16 cellular contexts compared by ENCODE assay signal in the genomic region with DNA sequence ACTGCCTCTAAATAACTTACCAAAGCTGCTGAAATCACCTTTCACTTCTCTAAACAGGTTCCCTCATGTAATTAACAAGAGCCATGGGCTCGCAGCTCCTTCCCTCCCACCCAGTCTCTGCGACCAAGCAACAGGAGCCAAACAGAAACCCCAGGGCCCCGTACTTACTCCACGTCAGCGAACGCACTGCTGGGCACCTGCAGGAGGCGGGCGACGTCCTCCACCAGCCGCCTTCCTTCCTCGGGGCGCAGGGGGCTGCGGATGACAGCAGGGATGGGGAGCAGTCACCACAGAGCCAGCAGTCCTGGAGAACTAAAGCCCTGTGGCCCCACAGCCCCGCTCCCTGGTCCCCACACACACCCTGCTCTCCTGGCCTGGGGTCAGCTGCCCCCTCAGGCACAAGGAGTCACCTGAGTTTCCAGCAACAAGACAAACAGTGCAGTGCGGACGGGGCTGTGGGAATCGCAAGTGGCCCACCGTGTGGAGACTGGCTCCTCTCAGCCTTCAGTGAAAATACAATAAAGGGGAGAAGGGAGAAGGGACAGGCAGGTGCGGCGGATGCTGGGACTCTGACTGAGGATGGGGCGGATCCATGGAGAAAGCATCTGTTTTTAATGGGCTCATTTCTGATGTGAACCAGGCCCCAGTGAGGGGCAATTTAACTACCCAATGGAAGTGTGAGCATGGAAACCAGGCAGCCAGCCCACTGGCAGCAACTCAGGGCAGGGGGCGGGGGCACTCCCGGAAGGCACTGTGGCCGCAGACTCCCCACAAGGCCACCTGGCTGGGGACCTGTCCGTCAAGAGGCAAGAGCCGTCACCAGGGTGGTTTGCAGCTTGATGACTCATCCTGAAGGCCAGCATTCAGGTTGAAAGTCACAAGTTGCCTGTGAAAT.
DNase-seq lines count a peak whose midpoint lies in the region; ATAC-seq, FAIRE-seq and TF ChIP-seq lines count a peak whose summit lies in the region.
"Had no signal": no experiment of that assay in that cellular context is flagged by ENCODE, and none has a peak within 500 bp of the region (broad histone marks: within the 10 kb centered on the region; RNA-seq: fewer than 3 reads in every experiment).

No MANE protein-coding gene starts in this region.

- no peak overlapping the region for H3K56ac ChIP-seq in H1 (replicated peaks; ENCODE audit: insufficient read length, low read depth, low read length)

- no peak overlapping the region for H2BK120ac ChIP-seq in H1 (replicated peaks; ENCODE audit: low read depth, low read length)

- no peak overlapping the region for H2BK12ac ChIP-seq in H1 (ENCODE audit: low read depth, low read length)

- TF ChIP-seq CTCF in H1 (IDR thresholded peaks at IDR 0.05; ENCODE audit: control extremely low read depth in 1 of 3, insufficient read depth in 1 of 3, low read depth in 1 of 3, low read length in 3 of 3), result no peak
- TF ChIP-seq CTCF in colonic mucosa (IDR thresholded peaks at IDR 0.05), result no peak

- no peak overlapping the region for H3K9ac ChIP-seq in H1 (replicated peaks in 1 of 4; ENCODE audit: extremely low read depth in 1 of 4, low read depth in 3 of 4, low read length in 3 of 4)
- no peak overlapping the region for H3K9ac ChIP-seq in colonic mucosa (ENCODE audit: low read depth in 2 of 2, low read length in 2 of 2)

- H3K4ac ChIP-seq in H1 (replicated peaks; ENCODE audit: insufficient read length, low read depth, low read length), result no peak overlapping the region

- H3K36me3 ChIP-seq in H1 (ENCODE audit: control insufficient read depth in 2 of 4, insufficient read depth in 4 of 4, low read length in 3 of 4) (no peaks in the 10 kb centered on the region), colonic mucosa (no peaks in the 10 kb centered on the region)
- H3K36me3 ChIP-seq: gastroesophageal sphincter, neutrophil had no signal

- H4K91ac ChIP-seq in H1 (replicated peaks; ENCODE audit: insufficient read length, low read length), result no peak overlapping the region

- no peaks in the 10 kb centered on the region for H3K79me1 ChIP-seq in H1 (ENCODE audit: low read depth, low read length)

- no peak overlapping the region for H4K5ac ChIP-seq in H1 (ENCODE audit: insufficient read length, low read depth, low read length)

- H2BK20ac ChIP-seq in H1 (ENCODE audit: low read length), result no peak overlapping the region

- no peaks in the 10 kb centered on the region for H3K79me2 ChIP-seq in H1 (ENCODE audit: control insufficient read depth in 1 of 2, insufficient read depth in 2 of 2, low read length in 2 of 2)

- CTCF ChIA-PET in H1 (lab: Charles Lee; ENCODE audit: partially characterized antibody), result no interaction called here

- intact Hi-C loops in colonic mucosa (cut with DNase I), result no loop called here

- no peak overlapping the region for H3K23ac ChIP-seq in H1 (ENCODE audit: insufficient read length)

- 67% methylated on average over 10 of the region's 26 CpGs; no CpG with 5 or more reads in 1 of the 2 experiments for WGBS in H1 (ENCODE audit: extremely low coverage in 1 of 2, insufficient coverage in 1 of 2, insufficient read length in 1 of 2, insufficient replicate concordance in 2 of 2, low coverage in 1 of 2, low lambda C conversion rate in 2 of 2, missing lambda C conversion rate in 1 of 2), 2 experiments

- no peak overlapping the region for H3K18ac ChIP-seq in H1 (ENCODE audit: extremely low read depth, low read length)

- no peak for TF ChIP-seq RAD21 in H1 (IDR thresholded peaks at IDR 0.05 in 1 of 2, conservative IDR thresholded peaks at IDR 0.05 in 1 of 2; ENCODE audit: low read depth in 2 of 2, low read length in 2 of 2)

- no peak overlapping the region for H3K4me2 ChIP-seq in H1 (ENCODE audit: insufficient read depth in 1 of 2, low read depth in 2 of 2, low read length in 2 of 2)

- no peak overlapping the region for H3K4me3 ChIP-seq in H1 (ENCODE audit: extremely low read depth in 1 of 4, insufficient read depth in 2 of 4, low read depth in 3 of 4, low read length in 4 of 4)
- H3K4me3 ChIP-seq in colonic mucosa, result no peak overlapping the region
- H3K4me3 ChIP-seq: gastroesophageal sphincter, SK-N-MC had no signal

- H3K23me2 ChIP-seq in H1 (ENCODE audit: low read depth, low read length), result no peaks in the 10 kb centered on the region; the same call in 1 of the 2 replicates

- H2AK5ac ChIP-seq in H1 (ENCODE audit: low read depth, low read length), result no peak overlapping the region

- no peak overlapping the region for H2BK5ac ChIP-seq in H1 (ENCODE audit: low read depth, low read length)

- H3K4me1 ChIP-seq in H1 (replicated peaks in 1 of 4; ENCODE audit: control insufficient read depth in 3 of 4, insufficient read depth in 4 of 4, low read length in 3 of 4) (peaks cover 0 to 3% (median 0%) of the 10 kb centered on the region in 4 experiments; a peak in 1 of 7 replicates), colonic mucosa (no peaks in the 10 kb centered on the region)
- H3K4me1 ChIP-seq: gastroesophageal sphincter had no signal

- H4K20me1 ChIP-seq in H1 (replicated peaks in 1 of 2; ENCODE audit: control insufficient read depth in 1 of 2, insufficient read depth in 2 of 2, low read length in 2 of 2), result no peaks in the 10 kb centered on the region

- POLR2A ChIA-PET in H1 (lab: Charles Lee; ENCODE audit: partially characterized antibody), result no interaction called here

- H3K27ac ChIP-seq in H1 (ENCODE audit: low read depth, low read length), result no peak overlapping the region
- H3K27ac ChIP-seq in colonic mucosa, result no peak overlapping the region
- H3K27ac ChIP-seq: gastroesophageal sphincter, neutrophil, SK-N-MC had no signal

- no peak overlapping the region for H2AFZ ChIP-seq in H1 (ENCODE audit: low read length)

- H3K14ac ChIP-seq in H1 (ENCODE audit: insufficient read length), result no peak overlapping the region

- H3K9me3 ChIP-seq in H1 (ENCODE audit: insufficient read depth in 2 of 2, low read depth in 1 of 2, low read length in 1 of 2), result peaks cover 24 to 77% of the 10 kb centered on the region in 2 experiments; a peak in 3 of 4 replicates
- H3K9me3 ChIP-seq in colonic mucosa, result no peaks in the 10 kb centered on the region

- DNase-seq in COR-L47 (lab: John Stamatoyannopoulos, UW), result peak; percentile 90
- peak; percentile 18 for DNase-seq in LoVo (ENCODE audit: low spot score)
- DNase-seq in NCI-H510A (lab: John Stamatoyannopoulos, UW), result peak; percentile 97
- DNase-seq in H1 (ENCODE audit: low read depth in 1 of 2, low spot score in 2 of 2), result peak in 1 of 2 experiments; percentile 45
- no peak for DNase-seq in colonic mucosa
- DNase-seq in kidney glomerular epithelial cell (lab: John Stamatoyannopoulos, UW), result no peak
- DNase-seq in EL, result no peak
- DNase-seq: activated effector memory CD4-positive, alpha-beta T cell treated with anti-CD3 and anti-CD28 coated beads, Interleukin-2, amount 50 U/mL, for 16 hours; MV-4-11; stimulated activated CD4-positive, alpha-beta T cell treated with anti-CD3 and anti-CD28 coated beads, Interleukin-4, amount 100 ng/mL, for 1 hour; trophoblast cell had no signal

- TF ChIP-seq EP300 in H1 (IDR thresholded peaks at IDR 0.05; ENCODE audit: borderline replicate concordance in 1 of 2, low read depth in 2 of 2, low read length in 2 of 2), result no peak

- H3K27me3 ChIP-seq in H1 (replicated peaks in 1 of 4; ENCODE audit: control insufficient read depth in 3 of 4, extremely low read depth in 1 of 4, insufficient read depth in 3 of 4, low read length in 3 of 4) (no peaks in the 10 kb centered on the region), colonic mucosa (no peaks in the 10 kb centered on the region)
- H3K27me3 ChIP-seq: neutrophil had no signal

- H2BK15ac ChIP-seq in H1 (ENCODE audit: low read length), result no peak overlapping the region

- H4K8ac ChIP-seq in H1 (ENCODE audit: extremely low read depth, insufficient read depth, low read length), result no peak overlapping the region

- TF ChIP-seq POLR2A in H1 (IDR thresholded peaks at IDR 0.05; ENCODE audit: control extremely low read depth in 1 of 2, low read depth in 2 of 2, low read length in 2 of 2), result no peak

- no peak for FAIRE-seq in H1 (lab: Jason Lieb, UNC)
- FAIRE-seq: GM18507 had no signal

- ATAC-seq in HG03139 (IDR thresholded peaks at IDR 0.05; ENCODE audit: unreplicated experiment), result no peak
- ATAC-seq: gastroesophageal sphincter had no signal

TF ChIP-seq in H1, 55 proteins besides CTCF, POLR2A, EP300 and RAD21:
- TF ChIP-seq SIRT6 (IDR thresholded peaks at IDR 0.05; ENCODE audit: low read length), result no peak
- TF ChIP-seq CTBP2 (IDR thresholded peaks at IDR 0.05; ENCODE audit: borderline replicate concordance, insufficient read depth, insufficient read length, low read length), result no peak
- no peak for TF ChIP-seq CHD2 (IDR thresholded peaks at IDR 0.05; ENCODE audit: low read length)
- TF ChIP-seq GTF2F1 (IDR thresholded peaks at IDR 0.05; ENCODE audit: borderline replicate concordance, low read depth, low read length), result no peak
- no peak for TF ChIP-seq KDM4A (IDR thresholded peaks at IDR 0.05; ENCODE audit: low read depth, low read length, severe bottlenecking)
- TF ChIP-seq JUND (IDR thresholded peaks at IDR 0.05; ENCODE audit: low read length), result peak; percentile 78; the same call in 1 of the 2 replicates
- TF ChIP-seq ZNF274 (IDR thresholded peaks at IDR 0.05; ENCODE audit: borderline replicate concordance, extremely low read depth, low read length), result no peak
TF ChIP-seq in H1: peak in this region for 1.

Comparison
In these comparisons a context has a peak if more than half of its experiments do, and no peak if none do; other contexts are left out.
1. DNase-seq: peak in COR-L47 (single experiment), LoVo (single experiment) and NCI-H510A (single experiment); none in colonic mucosa (single experiment), kidney glomerular epithelial cell (single experiment) and EL (single experiment).